15 cellular contexts compared by ENCODE assay signal in genomic region chr17:10082795-10083194, GRCh38.
DNase-seq lines count a peak whose midpoint lies in the region; ATAC-seq lines count a peak whose summit lies in the region.
"Had no signal": no experiment of that assay in that cellular context is flagged by ENCODE, and none has a peak within 500 bp of the region (broad histone marks: within the 10 kb centered on the region; RNA-seq: fewer than 3 reads in every experiment).

No MANE protein-coding gene starts in this region.

- no peak overlapping the region for H2BK5ac ChIP-seq in mesendoderm (ENCODE audit: low read length)

- H3K18ac ChIP-seq in mesendoderm (ENCODE audit: low read length) = peak overlapping the region; percentile 75

- H3K9ac ChIP-seq in BLaER1 (no peak overlapping the region), mesendoderm (ENCODE audit: low read length) (no peak overlapping the region)

- no peaks in the 10 kb centered on the region for H4K20me1 ChIP-seq in BLaER1

- H3K27ac Mint-ChIP-seq in activated naive CD4-positive, alpha-beta T cell treated with anti-CD3 and anti-CD28 coated beads, Interleukin-2, amount 50 U/mL, for 24 hours = peak overlapping the region; percentile 18
- H3K27ac Mint-ChIP-seq in activated naive CD4-positive, alpha-beta T cell treated with anti-CD3 and anti-CD28 coated beads for 36 hours = no peak overlapping the region
- no peak overlapping the region for H3K27ac Mint-ChIP-seq in stimulated activated effector memory CD8-positive, alpha-beta T cell treated with anti-CD3 and anti-CD28 coated beads, Interleukin-12 subunit alpha, Interleukin-12 subunit beta, amount 100 ng/mL, for 72 hours
- H3K27ac Mint-ChIP-seq: CD4-positive, alpha-beta T cell had no signal

- H3K4me3 Mint-ChIP-seq in activated naive CD4-positive, alpha-beta T cell treated with anti-CD3 and anti-CD28 coated beads, Interleukin-2, amount 50 U/mL, for 24 hours = no peak overlapping the region
- H3K4me3 Mint-ChIP-seq in activated naive CD4-positive, alpha-beta T cell treated with anti-CD3 and anti-CD28 coated beads for 36 hours = no peak overlapping the region
- no peak overlapping the region for H3K4me3 Mint-ChIP-seq in stimulated activated effector memory CD8-positive, alpha-beta T cell treated with anti-CD3 and anti-CD28 coated beads, Interleukin-12 subunit alpha, Interleukin-12 subunit beta, amount 100 ng/mL, for 72 hours
- H3K4me3 Mint-ChIP-seq: CD4-positive, alpha-beta T cell had no signal

- no peaks in the 10 kb centered on the region for H3K36me3 Mint-ChIP-seq in activated naive CD4-positive, alpha-beta T cell treated with anti-CD3 and anti-CD28 coated beads, Interleukin-2, amount 50 U/mL, for 24 hours
- H3K36me3 Mint-ChIP-seq in activated naive CD4-positive, alpha-beta T cell treated with anti-CD3 and anti-CD28 coated beads for 36 hours (ENCODE audit: low read depth) = no peaks in the 10 kb centered on the region
- peaks cover 7% of the 10 kb centered on the region for H3K36me3 Mint-ChIP-seq in stimulated activated effector memory CD8-positive, alpha-beta T cell treated with anti-CD3 and anti-CD28 coated beads, Interleukin-12 subunit alpha, Interleukin-12 subunit beta, amount 100 ng/mL, for 72 hours

- intact Hi-C loops in activated naive CD4-positive, alpha-beta T cell treated with anti-CD3 and anti-CD28 coated beads for 36 hours (cut with micrococcal nuclease) = no loop called here
- intact Hi-C loops in head of caudate nucleus (cut with DNase I) = no loop called here

- peaks cover 64% of the 10 kb centered on the region for H3K9me3 ChIP-seq in BLaER1
- H3K9me3 ChIP-seq: BE2C, Caco-2 had no signal

- peak overlapping the region; percentile 44 for H3K4ac ChIP-seq in mesendoderm (ENCODE audit: low read depth, low read length)

- H3K36me3 ChIP-seq in BLaER1 (peaks cover 20% of the 10 kb centered on the region), mesendoderm (ENCODE audit: control insufficient read depth, insufficient read depth, low read length) (no peaks in the 10 kb centered on the region)
- H3K36me3 ChIP-seq: BE2C had no signal

- no peak overlapping the region for H4K8ac ChIP-seq in mesendoderm (ENCODE audit: low read depth, low read length)

- peak overlapping the region; percentile 8; the same call in 1 of the 2 replicates for H3K4me3 ChIP-seq in BLaER1
- H3K4me3 ChIP-seq in mesendoderm (ENCODE audit: low read length) = no peak overlapping the region

- no peak overlapping the region for H3K23ac ChIP-seq in mesendoderm (ENCODE audit: low read length)

- DNase-seq in activated naive CD4-positive, alpha-beta T cell treated with anti-CD3 and anti-CD28 coated beads for 36 hours = no peak
- no peak for DNase-seq in mesendoderm
- no peak for DNase-seq in stimulated activated effector memory CD8-positive, alpha-beta T cell treated with anti-CD3 and anti-CD28 coated beads, Interleukin-12 subunit alpha, Interleukin-12 subunit beta, amount 100 ng/mL, for 72 hours (ENCODE audit: low spot score in 2 of 2)
- no peak for DNase-seq in head of caudate nucleus
- DNase-seq in HCEC 1CT = no peak
- DNase-seq: ACHN; BE2C; Caco-2; CD4-positive, alpha-beta T cell; GOT3; H7; IMR-90 had no signal

- no peak overlapping the region for H2AK5ac ChIP-seq in mesendoderm (ENCODE audit: low read length)

- H2BK15ac ChIP-seq in mesendoderm (replicated peaks; ENCODE audit: low read depth) = no peak overlapping the region

- no peak overlapping the region for H2BK120ac ChIP-seq in mesendoderm (ENCODE audit: low read depth, low read length)

- WGBS in mesendoderm (ENCODE audit: extremely low coverage, insufficient coverage, low lambda C conversion rate) = no CpG with 5 or more reads among the region's 2 CpGs

- no peak overlapping the region for H4K5ac ChIP-seq in mesendoderm (ENCODE audit: low read length)

- no peaks in the 10 kb centered on the region for H3K27me3 ChIP-seq in BLaER1
- no peaks in the 10 kb centered on the region for H3K27me3 ChIP-seq in mesendoderm (ENCODE audit: insufficient read depth, low read length, poor library complexity)
- H3K27me3 ChIP-seq: BE2C had no signal

- no peaks in the 10 kb centered on the region for H3K27me3 Mint-ChIP-seq in activated naive CD4-positive, alpha-beta T cell treated with anti-CD3 and anti-CD28 coated beads, Interleukin-2, amount 50 U/mL, for 24 hours
- no peaks in the 10 kb centered on the region for H3K27me3 Mint-ChIP-seq in activated naive CD4-positive, alpha-beta T cell treated with anti-CD3 and anti-CD28 coated beads for 36 hours (ENCODE audit: low read depth)
- H3K27me3 Mint-ChIP-seq: CD4-positive, alpha-beta T cell had no signal

- CTCF ChIA-PET in activated naive CD4-positive, alpha-beta T cell treated with anti-CD3 and anti-CD28 coated beads for 36 hours (lab: Charles Lee) = no interaction called here

- no peaks in the 10 kb centered on the region for H3K79me2 ChIP-seq in mesendoderm (ENCODE audit: control insufficient read depth, insufficient read depth, low read length)

- H3K27ac ChIP-seq in BLaER1 (no peak overlapping the region), mesendoderm (ENCODE audit: low read depth, low read length) (no peak overlapping the region)
- H3K27ac ChIP-seq: C4-2B had no signal

- H3K4me2 ChIP-seq in BLaER1 (no peak overlapping the region), mesendoderm (ENCODE audit: low read length) (no peak overlapping the region)

- no peaks in the 10 kb centered on the region for H3K9me3 Mint-ChIP-seq in activated naive CD4-positive, alpha-beta T cell treated with anti-CD3 and anti-CD28 coated beads, Interleukin-2, amount 50 U/mL, for 24 hours
- H3K9me3 Mint-ChIP-seq in activated naive CD4-positive, alpha-beta T cell treated with anti-CD3 and anti-CD28 coated beads for 36 hours = peaks cover 10% of the 10 kb centered on the region
- H3K9me3 Mint-ChIP-seq in stimulated activated effector memory CD8-positive, alpha-beta T cell treated with anti-CD3 and anti-CD28 coated beads, Interleukin-12 subunit alpha, Interleukin-12 subunit beta, amount 100 ng/mL, for 72 hours = peaks cover 6% of the 10 kb centered on the region

- peaks cover 44% of the 10 kb centered on the region for H3K4me1 ChIP-seq in BLaER1
- H3K4me1 ChIP-seq in mesendoderm (ENCODE audit: control insufficient read depth, low read depth, low read length) = peaks cover 7% of the 10 kb centered on the region
- H3K4me1 ChIP-seq: BE2C had no signal

- H3K4me1 Mint-ChIP-seq in activated naive CD4-positive, alpha-beta T cell treated with anti-CD3 and anti-CD28 coated beads, Interleukin-2, amount 50 U/mL, for 24 hours = peaks cover 3% of the 10 kb centered on the region
- H3K4me1 Mint-ChIP-seq in activated naive CD4-positive, alpha-beta T cell treated with anti-CD3 and anti-CD28 coated beads for 36 hours (ENCODE audit: low read depth) = no peaks in the 10 kb centered on the region
- peaks cover 64% of the 10 kb centered on the region for H3K4me1 Mint-ChIP-seq in stimulated activated effector memory CD8-positive, alpha-beta T cell treated with anti-CD3 and anti-CD28 coated beads, Interleukin-12 subunit alpha, Interleukin-12 subunit beta, amount 100 ng/mL, for 72 hours

- H3K56ac ChIP-seq in mesendoderm (ENCODE audit: low read length) = no peak overlapping the region

- ATAC-seq in stimulated activated effector memory CD8-positive, alpha-beta T cell treated with anti-CD3 and anti-CD28 coated beads, Interleukin-12 subunit alpha, Interleukin-12 subunit beta, amount 100 ng/mL, for 72 hours = peak; percentile 94

- peaks cover 2% of the 10 kb centered on the region for H3K79me1 ChIP-seq in mesendoderm (ENCODE audit: low read length)
